ENCODE assay signal across 17 cellular contexts in genomic region chr10:95478185-95478584, GRCh38.
DNase-seq lines count a peak whose midpoint lies in the region; ATAC-seq and TF ChIP-seq lines count a peak whose summit lies in the region.
"Had no signal": no experiment of that assay in that cellular context is flagged by ENCODE, and none has a peak within 500 bp of the region (broad histone marks: within the 10 kb centered on the region; RNA-seq: fewer than 3 reads in every experiment).

No MANE protein-coding gene starts in this region.

- H4K20me1 ChIP-seq in hepatocyte (ENCODE audit: insufficient read depth, poor library complexity, severe bottlenecking) = no peaks in the 10 kb centered on the region

- TF ChIP-seq CTCF in hepatocyte (IDR thresholded peaks at IDR 0.05; ENCODE audit: poor library complexity) = no peak
- TF ChIP-seq CTCF in psoas muscle (IDR thresholded peaks at IDR 0.05) = no peak
- TF ChIP-seq CTCF in upper lobe of right lung (IDR thresholded peaks at IDR 0.05) = no peak

- H3K27ac ChIP-seq in caudate nucleus (ENCODE audit: low read depth, low read length) = peak overlapping the region; percentile 92
- H3K27ac ChIP-seq in hepatocyte = peak overlapping the region; percentile 90
- peak overlapping the region; percentile 96 for H3K27ac ChIP-seq in psoas muscle
- peak overlapping the region; percentile 56 for H3K27ac ChIP-seq in upper lobe of right lung

- intact Hi-C loops in psoas muscle (cut with DNase I) (loop anchor here in 1 of 2 donors (5.0 kb wide), 1 partner anchor 34 kb away; no protein-coding TSS in a partner anchor), upper lobe of right lung (cut with DNase I) (no loop called here)

- no peak for DNase-seq in caudate nucleus (lab: John Stamatoyannopoulos, UW)
- DNase-seq in hepatocyte (ENCODE audit: low spot score) = no peak
- DNase-seq in psoas muscle = no peak
- no peak for DNase-seq in upper lobe of right lung
- DNase-seq in NOMO-1 (lab: John Stamatoyannopoulos, UW; ENCODE audit: unreplicated experiment in 2 of 2) = no peak
- DNase-seq: activated B cell treated with CpG ODN at 0.5 μM for 24 hours; activated CD8-positive, alpha-beta memory T cell treated with anti-CD3 and anti-CD28 coated beads, Interleukin-2, amount 10 ng/mL, durations not matched to agents 7 days and 5 days; activated gamma-delta T cell; BE2C; effector memory CD4-positive, alpha-beta T cell; foreskin melanocyte; IMR-90; NCI-H774; RPMI8226; T-cell had no signal

- 93% methylated on average over 1 of the region's 1 CpG for WGBS in hepatocyte (ENCODE audit: low lambda C conversion rate, missing lambda C conversion rate)
- 86 to 96% (median 96%) methylated on average over 1 of the region's 1 CpG for WGBS in psoas muscle, 3 donors

- peaks cover 13% of the 10 kb centered on the region for H3K79me2 ChIP-seq in hepatocyte

- no peak overlapping the region for H3K4me3 ChIP-seq in hepatocyte
- H3K4me3 ChIP-seq in psoas muscle = peak overlapping the region; percentile 32
- H3K4me3 ChIP-seq in upper lobe of right lung = no peak overlapping the region

- H3K4me1 ChIP-seq in hepatocyte (ENCODE audit: insufficient read depth) (peaks cover 82% of the 10 kb centered on the region), psoas muscle (peaks cover 92% of the 10 kb centered on the region), upper lobe of right lung (peaks cover 43% of the 10 kb centered on the region)
- H3K4me1 ChIP-seq: BE2C had no signal

- no peaks in the 10 kb centered on the region for H3K9me2 ChIP-seq in hepatocyte (replicated peaks; ENCODE audit: insufficient read depth)

- ATAC-seq in psoas muscle = no peak
- no peak for ATAC-seq in upper lobe of right lung
- no peak for ATAC-seq in HG03159 (IDR thresholded peaks at IDR 0.05; ENCODE audit: unreplicated experiment)
- no peak for ATAC-seq in GM21447 (IDR thresholded peaks at IDR 0.05; ENCODE audit: unreplicated experiment)
- ATAC-seq: activated CD8-positive, alpha-beta memory T cell treated with anti-CD3 and anti-CD28 coated beads, Interleukin-2, amount 10 ng/mL, durations not matched to agents 7 days and 5 days; T-cell had no signal

- no peak overlapping the region for H3K4me2 ChIP-seq in hepatocyte

- H3K27me3 ChIP-seq in hepatocyte (no peaks in the 10 kb centered on the region), psoas muscle (ENCODE audit: insufficient read depth in 3 of 3, low read length in 2 of 3) (no peaks in the 10 kb centered on the region), upper lobe of right lung (no peaks in the 10 kb centered on the region)
- H3K27me3 ChIP-seq: BE2C had no signal

- H2AFZ ChIP-seq in hepatocyte = no peak overlapping the region

- H3K36me3 ChIP-seq in hepatocyte (replicated peaks; ENCODE audit: insufficient read depth, low read depth) = no peaks in the 10 kb centered on the region
- no peaks in the 10 kb centered on the region for H3K36me3 ChIP-seq in psoas muscle (ENCODE audit: insufficient read depth in 1 of 2, low read depth in 1 of 2)
- no peaks in the 10 kb centered on the region for H3K36me3 ChIP-seq in upper lobe of right lung
- H3K36me3 ChIP-seq: BE2C had no signal

- no peaks in the 10 kb centered on the region for H3K9me3 ChIP-seq in hepatocyte (ENCODE audit: low read depth)
- H3K9me3 ChIP-seq in psoas muscle = no peaks in the 10 kb centered on the region
- H3K9me3 ChIP-seq in upper lobe of right lung = no peaks in the 10 kb centered on the region
- H3K9me3 ChIP-seq: BE2C had no signal
